10 cellular contexts compared by ENCODE assay signal in the genomic region with DNA sequence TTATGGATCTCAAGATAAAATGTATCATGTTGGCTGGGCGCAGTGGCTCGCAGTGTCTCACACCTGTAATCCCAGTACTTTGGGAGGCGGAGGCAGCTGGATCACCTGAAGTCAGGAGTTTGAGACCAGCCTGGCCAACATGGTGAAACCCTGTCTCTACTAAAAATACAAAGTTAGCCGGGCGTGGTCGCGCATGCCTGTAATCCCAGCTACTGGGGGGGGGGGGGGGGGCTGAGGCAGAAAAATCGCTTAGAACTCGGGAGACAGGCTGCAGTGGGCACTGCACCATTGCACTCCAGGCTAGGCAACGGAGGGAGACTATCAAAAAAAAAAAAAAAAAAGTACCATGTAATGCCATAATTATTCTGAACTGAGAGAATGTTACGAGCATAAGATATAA. TPM values are rescaled to one million over a fixed set of nuclear protein-coding genes. Genes with fewer than 3 reads are reported as not detected.
DNase-seq lines count a peak whose midpoint lies in the region; ATAC-seq and TF ChIP-seq lines count a peak whose summit lies in the region.
"Had no signal": no experiment of that assay in that cellular context is flagged by ENCODE, and none has a peak within 500 bp of the region (broad histone marks: within the 10 kb centered on the region; RNA-seq: fewer than 3 reads in every experiment).

No MANE protein-coding gene starts in this region.

- intact Hi-C loops in natural killer cell (cut with micrococcal nuclease) (no loop called here), sigmoid colon (cut with DNase I) (no loop called here)

- H3K27me3 Mint-ChIP-seq in IgD-negative memory B cell: no peaks in the 10 kb centered on the region
- H3K27me3 Mint-ChIP-seq in natural killer cell (ENCODE audit: low read depth in 2 of 2): no peaks in the 10 kb centered on the region

- H3K9me3 Mint-ChIP-seq in IgD-negative memory B cell (peaks cover 0 to 4% (median 0%) of the 10 kb centered on the region in 3 donors), natural killer cell (no peaks in the 10 kb centered on the region)

- ATAC-seq in natural killer cell (no peak), GM18868 (IDR thresholded peaks at IDR 0.05; ENCODE audit: unreplicated experiment) (no peak)

- 29 to 34% methylated on average over 11 of the region's 11 CpGs for WGBS in sigmoid colon, 2 donors

- TF ChIP-seq EP300 in sigmoid colon (IDR thresholded peaks at IDR 0.05): no peak

- H3K36me3 Mint-ChIP-seq in IgD-negative memory B cell (peaks cover 8% of the 10 kb centered on the region), natural killer cell (no peaks in the 10 kb centered on the region)

- H3K9me3 ChIP-seq in BE2C: no peaks in the 10 kb centered on the region
- no peaks in the 10 kb centered on the region for H3K9me3 ChIP-seq in sigmoid colon
- H3K9me3 ChIP-seq: prostate gland had no signal

- TF ChIP-seq CTCF in BE2C (IDR thresholded peaks at IDR 0.05; ENCODE audit: low read depth, low read length): no peak
- no peak for TF ChIP-seq CTCF in cardiac fibroblast (IDR thresholded peaks at IDR 0.05; ENCODE audit: low read depth, low read length)
- TF ChIP-seq CTCF in natural killer cell (IDR thresholded peaks at IDR 0.05): no peak
- TF ChIP-seq CTCF in sigmoid colon (IDR thresholded peaks at IDR 0.05): no peak
- TF ChIP-seq CTCF in GM20000 (IDR thresholded peaks at IDR 0.05; ENCODE audit: extremely low read depth, missing control alignments): no peak

- peak overlapping the region in 2 of 4 donors; percentile 93 for H3K27ac ChIP-seq in sigmoid colon

- peak overlapping the region in 1 of 3 donors; percentile 97 for H3K27ac Mint-ChIP-seq in IgD-negative memory B cell
- H3K27ac Mint-ChIP-seq in natural killer cell: peak overlapping the region in 1 of 2 donors; percentile 96

- H3K4me3 ChIP-seq in BE2C (ENCODE audit: low read depth, low read length) (peak overlapping the region; percentile 95), cardiac fibroblast (replicated peaks in 1 of 2; ENCODE audit: low read depth in 2 of 2, low read length in 2 of 2) (peak overlapping the region; percentile 79 to 90), sigmoid colon (peak overlapping the region in 2 of 4 donors; percentile 66 to 77)

- H3K4me1 Mint-ChIP-seq in IgD-negative memory B cell (peaks cover 0 to 13% (median 4%) of the 10 kb centered on the region in 3 donors), natural killer cell (peaks cover 7 to 8% of the 10 kb centered on the region in 2 donors)

- H3K27me3 ChIP-seq in BE2C (no peaks in the 10 kb centered on the region), sigmoid colon (no peaks in the 10 kb centered on the region)

- H3K36me3 ChIP-seq in BE2C (peaks cover 63% of the 10 kb centered on the region), sigmoid colon (peaks cover 0 to 45% (median 22%) of the 10 kb centered on the region in 4 donors)
- H3K36me3 ChIP-seq: prostate gland had no signal

- H3K4me1 ChIP-seq in BE2C: no peaks in the 10 kb centered on the region
- peaks cover 0 to 13% (median 3%) of the 10 kb centered on the region in 4 donors for H3K4me1 ChIP-seq in sigmoid colon
- H3K4me1 ChIP-seq: prostate gland had no signal

- H3K4me3 Mint-ChIP-seq in IgD-negative memory B cell (peak overlapping the region; percentile 94 to 98 (median 96)), natural killer cell (peak overlapping the region; percentile 97)

- TF ChIP-seq POLR2A in sigmoid colon (IDR thresholded peaks at IDR 0.05): no peak

- DNase-seq in BE2C (no peak), cardiac fibroblast (ENCODE audit: low read depth in 2 of 2) (no peak), natural killer cell (no peak), OCI-M2 (lab: John Stamatoyannopoulos, UW; ENCODE audit: unreplicated experiment) (no peak), sigmoid colon (no peak), GM20000 (ENCODE audit: low spot score) (no peak)
- DNase-seq: NCI-H510A treated with DMSO at 0.1 percent for 48 hours had no signal

RNA-seq across cellular contexts. Expression of a gene that starts 2.1 kb away (rescaled TPM):
- 136 TPM for polyA plus RNA-seq in BE2C (2012; ENCODE audit: insufficient read depth, insufficient read length, low read depth)
- polyA plus RNA-seq in IgD-negative memory B cell (180 TPM), sigmoid colon (100 to 1,000 TPM in 1 of 3 donors, 10 to 100 TPM in 2; 58.7 to 115 (median 88.9) TPM)
- total RNA-seq in natural killer cell (100 to 1,000 TPM; 171 to 208 (median 174) TPM), sigmoid colon (100 to 1,000 TPM; 173 to 334 (median 243) TPM)
